Comparison of ENCODE assay signal across 24 cellular contexts in the genomic region with DNA sequence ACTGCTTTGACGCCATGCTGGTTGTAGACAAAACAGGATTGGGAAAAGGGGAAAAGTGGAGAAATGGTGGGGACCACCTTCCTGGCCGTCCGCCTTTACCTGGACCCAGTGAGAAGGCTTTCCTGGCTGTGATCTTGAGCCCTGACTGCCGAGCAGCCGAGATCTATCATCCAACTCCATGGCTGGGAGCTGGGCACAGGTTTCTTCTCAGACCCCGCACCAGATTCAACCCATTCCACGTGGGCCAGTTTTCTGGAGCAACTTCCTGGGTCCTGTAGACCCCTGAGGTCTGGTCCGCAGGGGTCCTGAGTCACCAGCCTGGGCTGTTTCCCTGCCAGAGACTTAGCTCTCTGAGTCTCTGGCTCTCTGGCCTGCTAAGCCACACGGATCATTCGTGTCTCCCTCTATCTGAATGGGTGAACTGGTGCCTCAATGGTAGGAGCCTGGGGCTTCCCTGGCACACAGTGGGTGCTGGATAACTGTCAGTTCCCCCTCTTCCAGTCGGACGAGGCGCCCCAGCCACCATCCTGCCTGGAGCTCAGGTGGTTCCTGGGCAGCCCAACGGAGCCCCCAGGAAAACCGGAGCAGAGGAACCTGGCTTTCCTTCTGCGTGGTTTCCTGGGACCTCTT.
"Had no signal": no experiment of that assay in that cellular context is flagged by ENCODE, and none has a peak within 500 bp of the region (broad histone marks: within the 10 kb centered on the region; RNA-seq: fewer than 3 reads in every experiment).

No MANE protein-coding gene starts in this region.

- H3K27ac ChIP-seq: brain microvascular endothelial cell, gastrocnemius medialis, heart right ventricle, skin epidermis, suprapubic skin, transverse colon, vagina, VCaP had no signal

- H3K9me3 Mint-ChIP-seq: natural killer cell; stimulated activated naive CD8-positive, alpha-beta T cell treated with anti-CD3 and anti-CD28 coated beads, Interleukin-15, amount 100 ng/mL, for 72 hours had no signal

- H3K36me3 ChIP-seq: brain microvascular endothelial cell, gastrocnemius medialis, heart right ventricle, suprapubic skin, transverse colon, vagina had no signal

- ATAC-seq: gastrocnemius medialis; heart right ventricle; natural killer cell; stimulated activated naive CD8-positive, alpha-beta T cell treated with anti-CD3 and anti-CD28 coated beads, Interleukin-15, amount 100 ng/mL, for 72 hours had no signal

- H3K4me3 ChIP-seq: gastrocnemius medialis, heart right ventricle, lung, skin epidermis, suprapubic skin, transverse colon, vagina had no signal

- H3K9me3 ChIP-seq: gastrocnemius medialis, heart right ventricle, suprapubic skin, transverse colon, vagina had no signal

- H3K27me3 ChIP-seq: brain microvascular endothelial cell, heart right ventricle, suprapubic skin, vagina had no signal

- H3K36me3 Mint-ChIP-seq: natural killer cell had no signal

- H3K4me3 Mint-ChIP-seq: stimulated activated naive CD8-positive, alpha-beta T cell treated with anti-CD3 and anti-CD28 coated beads, Interleukin-15, amount 100 ng/mL, for 72 hours had no signal

- H3K27me3 Mint-ChIP-seq: stimulated activated naive CD8-positive, alpha-beta T cell treated with anti-CD3 and anti-CD28 coated beads, Interleukin-15, amount 100 ng/mL, for 72 hours had no signal

- DNase-seq: activated CD4-positive, alpha-beta T cell treated with anti-CD3 and anti-CD28 coated beads, Interleukin-2, amount 50 U/mL, for 1 hour; activated CD4-positive, CD25-positive, alpha-beta regulatory T cell treated with anti-CD3 and anti-CD28 coated beads, Interleukin-2, amount 50 U/mL, for 72 hours; activated CD8-positive, alpha-beta memory T cell treated with anti-CD3 and anti-CD28 coated beads for 24 hours; activated naive CD4-positive, alpha-beta T cell treated with Interleukin-2 at 50 U/mL for 16 hours; anterior cingulate cortex; brain microvascular endothelial cell; cerebellar nuclear complex; effector CD4-positive, alpha-beta T cell; kidney glomerular epithelial cell; natural killer cell; nucleus accumbens; retina; stimulated activated CD4-positive, alpha-beta T cell treated with anti-CD3 and anti-CD28 coated beads, Interleukin-15, amount 100 ng/mL, for 24 hours; stimulated activated CD4-positive, alpha-beta T cell treated with anti-CD3 and anti-CD28 coated beads, Interleukin-2, amount 100 ng/mL, for 48 hours; stimulated activated naive CD8-positive, alpha-beta T cell treated with anti-CD3 and anti-CD28 coated beads, Interleukin-15, amount 100 ng/mL, for 72 hours; T-helper 2 cell; transverse colon had no signal
